In genomic region chr2:205170399-205170798, GRCh38 we compare ENCODE assay signal across 1 cellular context.
TF ChIP-seq lines count a peak whose summit lies in the region.

No MANE protein-coding gene starts in this region.

TF ChIP-seq in GM23338, 12 proteins besides CTCF, POLR2A, EP300 and RAD21 (continued from another document):
- TF ChIP-seq, protein P1, sequence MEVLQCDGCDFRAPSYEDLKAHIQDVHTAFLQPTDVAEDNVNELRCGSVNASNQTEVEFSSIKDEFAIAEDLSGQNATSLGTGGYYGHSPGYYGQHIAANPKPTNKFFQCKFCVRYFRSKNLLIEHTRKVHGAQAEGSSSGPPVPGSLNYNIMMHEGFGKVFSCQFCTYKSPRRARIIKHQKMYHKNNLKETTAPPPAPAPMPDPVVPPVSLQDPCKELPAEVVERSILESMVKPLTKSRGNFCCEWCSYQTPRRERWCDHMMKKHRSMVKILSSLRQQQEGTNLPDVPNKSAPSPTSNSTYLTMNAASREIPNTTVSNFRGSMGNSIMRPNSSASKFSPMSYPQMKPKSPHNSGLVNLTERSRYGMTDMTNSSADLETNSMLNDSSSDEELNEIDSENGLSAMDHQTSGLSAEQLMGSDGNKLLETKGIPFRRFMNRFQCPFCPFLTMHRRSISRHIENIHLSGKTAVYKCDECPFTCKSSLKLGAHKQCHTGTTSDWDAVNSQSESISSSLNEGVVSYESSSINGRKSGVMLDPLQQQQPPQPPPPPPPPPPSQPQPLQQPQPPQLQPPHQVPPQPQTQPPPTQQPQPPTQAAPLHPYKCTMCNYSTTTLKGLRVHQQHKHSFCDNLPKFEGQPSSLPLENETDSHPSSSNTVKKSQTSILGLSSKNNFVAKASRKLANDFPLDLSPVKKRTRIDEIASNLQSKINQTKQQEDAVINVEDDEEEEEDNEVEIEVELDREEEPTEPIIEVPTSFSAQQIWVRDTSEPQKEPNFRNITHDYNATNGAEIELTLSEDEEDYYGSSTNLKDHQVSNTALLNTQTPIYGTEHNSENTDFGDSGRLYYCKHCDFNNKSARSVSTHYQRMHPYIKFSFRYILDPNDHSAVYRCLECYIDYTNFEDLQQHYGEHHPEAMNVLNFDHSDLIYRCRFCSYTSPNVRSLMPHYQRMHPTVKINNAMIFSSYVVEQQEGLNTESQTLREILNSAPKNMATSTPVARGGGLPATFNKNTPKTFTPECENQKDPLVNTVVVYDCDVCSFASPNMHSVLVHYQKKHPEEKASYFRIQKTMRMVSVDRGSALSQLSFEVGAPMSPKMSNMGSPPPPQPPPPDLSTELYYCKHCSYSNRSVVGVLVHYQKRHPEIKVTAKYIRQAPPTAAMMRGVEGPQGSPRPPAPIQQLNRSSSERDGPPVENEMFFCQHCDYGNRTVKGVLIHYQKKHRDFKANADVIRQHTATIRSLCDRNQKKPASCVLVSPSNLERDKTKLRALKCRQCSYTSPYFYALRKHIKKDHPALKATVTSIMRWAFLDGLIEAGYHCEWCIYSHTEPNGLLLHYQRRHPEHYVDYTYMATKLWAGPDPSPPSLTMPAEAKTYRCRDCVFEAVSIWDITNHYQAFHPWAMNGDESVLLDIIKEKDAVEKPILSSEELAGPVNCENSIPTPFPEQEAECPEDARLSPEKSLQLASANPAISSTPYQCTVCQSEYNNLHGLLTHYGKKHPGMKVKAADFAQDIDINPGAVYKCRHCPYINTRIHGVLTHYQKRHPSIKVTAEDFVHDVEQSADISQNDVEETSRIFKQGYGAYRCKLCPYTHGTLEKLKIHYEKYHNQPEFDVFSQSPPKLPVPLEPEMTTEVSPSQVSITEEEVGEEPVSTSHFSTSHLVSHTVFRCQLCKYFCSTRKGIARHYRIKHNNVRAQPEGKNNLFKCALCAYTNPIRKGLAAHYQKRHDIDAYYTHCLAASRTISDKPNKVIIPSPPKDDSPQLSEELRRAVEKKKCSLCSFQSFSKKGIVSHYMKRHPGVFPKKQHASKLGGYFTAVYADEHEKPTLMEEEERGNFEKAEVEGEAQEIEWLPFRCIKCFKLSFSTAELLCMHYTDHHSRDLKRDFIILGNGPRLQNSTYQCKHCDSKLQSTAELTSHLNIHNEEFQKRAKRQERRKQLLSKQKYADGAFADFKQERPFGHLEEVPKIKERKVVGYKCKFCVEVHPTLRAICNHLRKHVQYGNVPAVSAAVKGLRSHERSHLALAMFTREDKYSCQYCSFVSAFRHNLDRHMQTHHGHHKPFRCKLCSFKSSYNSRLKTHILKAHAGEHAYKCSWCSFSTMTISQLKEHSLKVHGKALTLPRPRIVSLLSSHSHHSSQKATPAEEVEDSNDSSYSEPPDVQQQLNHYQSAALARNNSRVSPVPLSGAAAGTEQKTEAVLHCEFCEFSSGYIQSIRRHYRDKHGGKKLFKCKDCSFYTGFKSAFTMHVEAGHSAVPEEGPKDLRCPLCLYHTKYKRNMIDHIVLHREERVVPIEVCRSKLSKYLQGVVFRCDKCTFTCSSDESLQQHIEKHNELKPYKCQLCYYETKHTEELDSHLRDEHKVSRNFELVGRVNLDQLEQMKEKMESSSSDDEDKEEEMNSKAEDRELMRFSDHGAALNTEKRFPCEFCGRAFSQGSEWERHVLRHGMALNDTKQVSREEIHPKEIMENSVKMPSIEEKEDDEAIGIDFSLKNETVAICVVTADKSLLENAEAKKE (CRISPR knock-in tag; IDR thresholded peaks at IDR 0.05) = no peak
- TF ChIP-seq STAT1 (IDR thresholded peaks at IDR 0.05; ENCODE audit: unreplicated experiment) = no peak
